ENCODE assay signal across 1 cellular context in genomic region chr3:150761831-150762661, GRCh38.
TF ChIP-seq lines count a peak whose summit lies in the region.

No MANE protein-coding gene starts in this region.

TF ChIP-seq in H1, 55 proteins besides CTCF, POLR2A, EP300 and RAD21:
- no peak for TF ChIP-seq SIRT6 (IDR thresholded peaks at IDR 0.05; ENCODE audit: low read length)
- peak; percentile 69; the same call in 1 of the 2 replicates for TF ChIP-seq E2F6 (IDR thresholded peaks at IDR 0.05)
- TF ChIP-seq TAF1 (IDR thresholded peaks at IDR 0.05; ENCODE audit: low read depth, low read length): peak; percentile 41; the same call in 1 of the 2 replicates
- peak; percentile 14 for TF ChIP-seq KDM4A (IDR thresholded peaks at IDR 0.05; ENCODE audit: low read depth, low read length, severe bottlenecking)
- TF ChIP-seq TBP (IDR thresholded peaks at IDR 0.05; ENCODE audit: low read depth, low read length): peak; percentile 26; the same call in 1 of the 2 replicates
- peak; percentile 68 for TF ChIP-seq MAX (IDR thresholded peaks at IDR 0.05)
- TF ChIP-seq KDM5A (IDR thresholded peaks at IDR 0.05; ENCODE audit: low read length): no peak
- TF ChIP-seq POLR2AphosphoS5 (IDR thresholded peaks at IDR 0.05; ENCODE audit: low read depth, low read length): 0 out of 2 replicates have a peak, but pooled peaks have one; percentile 29
- TF ChIP-seq EZH2 (IDR thresholded peaks at IDR 0.05; ENCODE audit: low read depth, low read length, severe bottlenecking): peak; percentile 44
- no peak for TF ChIP-seq YY1 (IDR thresholded peaks at IDR 0.05; ENCODE audit: low read depth, low read length)
- peak; percentile 68 for TF ChIP-seq RBBP5 (IDR thresholded peaks at IDR 0.05; ENCODE audit: borderline replicate concordance, low read depth, low read length)
- 0 out of 4 replicates have a peak, but pooled peaks of 1 of the 2 experiments have one; percentile 43 for TF ChIP-seq SIN3A (conservative IDR thresholded peaks at IDR 0.05 in 1 of 2, IDR thresholded peaks at IDR 0.05 in 1 of 2; ENCODE audit: low read depth in 1 of 2, low read length in 2 of 2)
- TF ChIP-seq PHF8 (conservative IDR thresholded peaks at IDR 0.05; ENCODE audit: low read depth, low read length): peak; percentile 34
- TF ChIP-seq NRF1 (IDR thresholded peaks at IDR 0.05; ENCODE audit: low read depth, low read length): no peak
TF ChIP-seq in H1: peak in this region for 10.
